In the genomic region with DNA sequence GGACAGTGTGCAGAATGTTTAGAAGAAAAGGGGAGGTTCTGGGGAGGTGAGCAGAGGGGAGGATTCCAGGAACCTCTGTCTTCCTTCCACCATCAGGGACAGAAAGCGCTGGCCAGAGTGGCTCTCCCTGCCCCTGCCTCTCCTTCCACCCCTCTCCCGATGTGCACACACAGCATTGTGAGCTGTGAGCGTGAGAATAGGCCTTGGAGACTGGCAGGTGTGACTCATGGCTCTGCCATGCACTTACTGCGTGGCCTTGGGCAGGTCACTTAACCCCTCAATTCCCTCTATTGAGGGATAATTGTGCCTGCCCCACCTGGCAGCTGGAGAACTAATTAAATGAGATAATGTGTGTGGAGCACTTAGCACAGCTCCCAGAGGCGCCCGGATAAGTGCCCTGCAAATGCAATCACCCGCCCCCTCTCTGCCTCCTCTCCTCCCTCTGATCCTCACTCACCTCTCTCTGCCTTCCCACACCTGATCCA, we compare ENCODE assay signal across 1 cellular context.
A peak's percentile ranks its signal among the peaks of the same experiment; 100 is the strongest.
TF ChIP-seq lines count a peak whose summit lies in the region.

No MANE protein-coding gene starts in this region.

TF ChIP-seq in HepG2, 621 proteins besides CTCF, POLR2A, EP300 and RAD21 (continued from another document and continues in another):
- TF ChIP-seq ZNF430 (CRISPR knock-in tag; IDR thresholded peaks at IDR 0.05), result peak; percentile 71; the same call in 1 of the 2 replicates
- no peak for TF ChIP-seq ZMAT5 (CRISPR knock-in tag; IDR thresholded peaks at IDR 0.05; ENCODE audit: borderline replicate concordance, low read depth)
- peak; percentile 80 for TF ChIP-seq HDAC2 (CRISPR knock-in tag; IDR thresholded peaks at IDR 0.05)
- TF ChIP-seq RARG (CRISPR knock-in tag; IDR thresholded peaks at IDR 0.05; ENCODE audit: low read depth), result no peak
- TF ChIP-seq, protein P1, sequence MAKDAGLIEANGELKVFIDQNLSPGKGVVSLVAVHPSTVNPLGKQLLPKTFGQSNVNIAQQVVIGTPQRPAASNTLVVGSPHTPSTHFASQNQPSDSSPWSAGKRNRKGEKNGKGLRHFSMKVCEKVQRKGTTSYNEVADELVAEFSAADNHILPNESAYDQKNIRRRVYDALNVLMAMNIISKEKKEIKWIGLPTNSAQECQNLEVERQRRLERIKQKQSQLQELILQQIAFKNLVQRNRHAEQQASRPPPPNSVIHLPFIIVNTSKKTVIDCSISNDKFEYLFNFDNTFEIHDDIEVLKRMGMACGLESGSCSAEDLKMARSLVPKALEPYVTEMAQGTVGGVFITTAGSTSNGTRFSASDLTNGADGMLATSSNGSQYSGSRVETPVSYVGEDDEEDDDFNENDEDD (CRISPR knock-in tag; IDR thresholded peaks at IDR 0.05; ENCODE audit: borderline replicate concordance), result peak; percentile 64; the same call in 1 of the 2 replicates
- no peak for TF ChIP-seq POLR2AphosphoS2 (IDR thresholded peaks at IDR 0.05; ENCODE audit: low read depth, low read length)
- no peak for TF ChIP-seq KLF13 (CRISPR knock-in tag; IDR thresholded peaks at IDR 0.05)
- no peak for TF ChIP-seq BRD4 (CRISPR knock-in tag; IDR thresholded peaks at IDR 0.05)
- TF ChIP-seq HNF1B (CRISPR knock-in tag; IDR thresholded peaks at IDR 0.05), result 0 out of 2 replicates have a peak, but pooled peaks have one; percentile 22
- 0 out of 2 replicates have a peak, but pooled peaks have one; percentile 47 for TF ChIP-seq ZNF839 (CRISPR knock-in tag; IDR thresholded peaks at IDR 0.05; ENCODE audit: borderline replicate concordance)
- TF ChIP-seq MLX (CRISPR knock-in tag; IDR thresholded peaks at IDR 0.05), result peak; percentile 97
- TF ChIP-seq ZBTB20 (CRISPR knock-in tag; IDR thresholded peaks at IDR 0.05; ENCODE audit: borderline replicate concordance, low read depth), result no peak; the same call in 1 of the 2 replicates
- TF ChIP-seq SIX4 (CRISPR knock-in tag; IDR thresholded peaks at IDR 0.05), result peak; percentile 74
- TF ChIP-seq KDM5B (CRISPR knock-in tag; IDR thresholded peaks at IDR 0.05; ENCODE audit: borderline replicate concordance), result no peak
- no peak for TF ChIP-seq ZNF670 (CRISPR knock-in tag; IDR thresholded peaks at IDR 0.05; ENCODE audit: borderline replicate concordance)
- TF ChIP-seq AHR (CRISPR knock-in tag; IDR thresholded peaks at IDR 0.05), result peak; percentile 78; the same call in 1 of the 2 replicates
- TF ChIP-seq, protein P2, sequence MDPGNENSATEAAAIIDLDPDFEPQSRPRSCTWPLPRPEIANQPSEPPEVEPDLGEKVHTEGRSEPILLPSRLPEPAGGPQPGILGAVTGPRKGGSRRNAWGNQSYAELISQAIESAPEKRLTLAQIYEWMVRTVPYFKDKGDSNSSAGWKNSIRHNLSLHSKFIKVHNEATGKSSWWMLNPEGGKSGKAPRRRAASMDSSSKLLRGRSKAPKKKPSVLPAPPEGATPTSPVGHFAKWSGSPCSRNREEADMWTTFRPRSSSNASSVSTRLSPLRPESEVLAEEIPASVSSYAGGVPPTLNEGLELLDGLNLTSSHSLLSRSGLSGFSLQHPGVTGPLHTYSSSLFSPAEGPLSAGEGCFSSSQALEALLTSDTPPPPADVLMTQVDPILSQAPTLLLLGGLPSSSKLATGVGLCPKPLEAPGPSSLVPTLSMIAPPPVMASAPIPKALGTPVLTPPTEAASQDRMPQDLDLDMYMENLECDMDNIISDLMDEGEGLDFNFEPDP (CRISPR knock-in tag; conservative IDR thresholded peaks at IDR 0.05), result no peak
- TF ChIP-seq SOX5 (CRISPR knock-in tag; IDR thresholded peaks at IDR 0.05; ENCODE audit: borderline replicate concordance), result peak; percentile 61; the same call in 1 of the 2 replicates
- no peak; the same call in 1 of the 2 replicates for TF ChIP-seq ZNF878 (CRISPR knock-in tag; IDR thresholded peaks at IDR 0.05)
- no peak for TF ChIP-seq ZNF619 (CRISPR knock-in tag; IDR thresholded peaks at IDR 0.05)
- TF ChIP-seq, protein P3, sequence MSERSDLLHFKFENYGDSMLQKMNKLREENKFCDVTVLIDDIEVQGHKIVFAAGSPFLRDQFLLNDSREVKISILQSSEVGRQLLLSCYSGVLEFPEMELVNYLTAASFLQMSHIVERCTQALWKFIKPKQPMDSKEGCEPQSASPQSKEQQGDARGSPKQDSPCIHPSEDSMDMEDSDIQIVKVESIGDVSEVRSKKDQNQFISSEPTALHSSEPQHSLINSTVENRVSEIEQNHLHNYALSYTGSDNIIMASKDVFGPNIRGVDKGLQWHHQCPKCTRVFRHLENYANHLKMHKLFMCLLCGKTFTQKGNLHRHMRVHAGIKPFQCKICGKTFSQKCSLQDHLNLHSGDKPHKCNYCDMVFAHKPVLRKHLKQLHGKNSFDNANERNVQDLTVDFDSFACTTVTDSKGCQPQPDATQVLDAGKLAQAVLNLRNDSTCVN (CRISPR knock-in tag; IDR thresholded peaks at IDR 0.05; ENCODE audit: borderline replicate concordance), result peak; percentile 43; the same call in 1 of the 2 replicates
- peak; percentile 67 for TF ChIP-seq IKZF4 (CRISPR knock-in tag; IDR thresholded peaks at IDR 0.05; ENCODE audit: borderline replicate concordance, low read depth, not compliant biosample characterization)
- TF ChIP-seq ZNF687 (CRISPR knock-in tag; IDR thresholded peaks at IDR 0.05), result peak; percentile 93
- 0 out of 2 replicates have a peak, but pooled peaks have one; percentile 57 for TF ChIP-seq ZFP1 (CRISPR knock-in tag; IDR thresholded peaks at IDR 0.05)
- 0 out of 2 replicates have a peak, but pooled peaks have one; percentile 40 for TF ChIP-seq ZNF501 (CRISPR knock-in tag; IDR thresholded peaks at IDR 0.05)
- TF ChIP-seq PTBP1 (IDR thresholded peaks at IDR 0.05; ENCODE audit: low read depth, low read length, poor library complexity, severe bottlenecking), result no peak
- no peak for TF ChIP-seq RFX1 (IDR thresholded peaks at IDR 0.05)
- peak; percentile 83 for TF ChIP-seq IKZF5 (CRISPR knock-in tag; IDR thresholded peaks at IDR 0.05)
- no peak for TF ChIP-seq ATF1 (CRISPR knock-in tag; IDR thresholded peaks at IDR 0.05)
- no peak for TF ChIP-seq GRHL1 (CRISPR knock-in tag; conservative IDR thresholded peaks at IDR 0.05)
- peak; percentile 65; the same call in 1 of the 2 replicates for TF ChIP-seq GATAD1 (CRISPR knock-in tag; IDR thresholded peaks at IDR 0.05)
- TF ChIP-seq AFF4 (CRISPR knock-in tag; IDR thresholded peaks at IDR 0.05), result no peak
- peak; percentile 79 for TF ChIP-seq HMG20A (CRISPR knock-in tag; IDR thresholded peaks at IDR 0.05; ENCODE audit: borderline replicate concordance)
- peak; percentile 92 for TF ChIP-seq JUNB (CRISPR knock-in tag; IDR thresholded peaks at IDR 0.05; ENCODE audit: borderline replicate concordance)
- TF ChIP-seq SALL1 (CRISPR knock-in tag; IDR thresholded peaks at IDR 0.05), result peak; percentile 88
- TF ChIP-seq, protein P4, sequence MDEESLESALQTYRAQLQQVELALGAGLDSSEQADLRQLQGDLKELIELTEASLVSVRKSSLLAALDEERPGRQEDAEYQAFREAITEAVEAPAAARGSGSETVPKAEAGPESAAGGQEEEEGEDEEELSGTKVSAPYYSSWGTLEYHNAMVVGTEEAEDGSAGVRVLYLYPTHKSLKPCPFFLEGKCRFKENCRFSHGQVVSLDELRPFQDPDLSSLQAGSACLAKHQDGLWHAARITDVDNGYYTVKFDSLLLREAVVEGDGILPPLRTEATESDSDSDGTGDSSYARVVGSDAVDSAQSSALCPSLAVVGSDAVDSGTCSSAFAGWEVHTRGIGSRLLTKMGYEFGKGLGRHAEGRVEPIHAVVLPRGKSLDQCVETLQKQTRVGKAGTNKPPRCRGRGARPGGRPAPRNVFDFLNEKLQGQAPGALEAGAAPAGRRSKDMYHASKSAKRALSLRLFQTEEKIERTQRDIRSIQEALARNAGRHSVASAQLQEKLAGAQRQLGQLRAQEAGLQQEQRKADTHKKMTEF (CRISPR knock-in tag; IDR thresholded peaks at IDR 0.05), result peak; percentile 65
- no peak for TF ChIP-seq RBM39 (IDR thresholded peaks at IDR 0.05; ENCODE audit: low read depth, low read length, poor library complexity, severe bottlenecking)
- TF ChIP-seq YEATS4 (CRISPR knock-in tag; IDR thresholded peaks at IDR 0.05; ENCODE audit: borderline replicate concordance), result no peak
